ENCODE assay signal across 13 cellular contexts in genomic region chr2:237227190-237227988, GRCh38.
DNase-seq lines count a peak whose midpoint lies in the region; ATAC-seq and TF ChIP-seq lines count a peak whose summit lies in the region.
"Had no signal": no experiment of that assay in that cellular context is flagged by ENCODE, and none has a peak within 500 bp of the region (broad histone marks: within the 10 kb centered on the region; RNA-seq: fewer than 3 reads in every experiment).

No MANE protein-coding gene starts in this region.

- H3K36me3 Mint-ChIP-seq in MCF 10A (ENCODE audit: insufficient read depth, unreplicated experiment): no peaks in the 10 kb centered on the region
- H3K36me3 Mint-ChIP-seq in effector memory CD8-positive, alpha-beta T cell (ENCODE audit: insufficient read depth): no peaks in the 10 kb centered on the region

- WGBS in suprapubic skin: 58% methylated on average over 8 of the region's 8 CpGs

- no peak for TF ChIP-seq CTCF in NB4 (IDR thresholded peaks at IDR 0.05; ENCODE audit: low read depth, low read length)
- no peak for TF ChIP-seq CTCF in MCF 10A (IDR thresholded peaks at IDR 0.05; ENCODE audit: unreplicated experiment)
- no peak for TF ChIP-seq CTCF in osteoblast (IDR thresholded peaks at IDR 0.05; ENCODE audit: extremely low read depth, low read depth, low read length)
- no peak for TF ChIP-seq CTCF in suprapubic skin (IDR thresholded peaks at IDR 0.05)

- H3K9me3 ChIP-seq in osteoblast (ENCODE audit: low read depth, low read length) (no peaks in the 10 kb centered on the region), suprapubic skin (no peaks in the 10 kb centered on the region)
- H3K9me3 ChIP-seq: ovary had no signal

- no peak for ATAC-seq in effector memory CD8-positive, alpha-beta T cell (replicated peaks)
- no peak for ATAC-seq in GM21737 (IDR thresholded peaks at IDR 0.05; ENCODE audit: unreplicated experiment)

- H3K9me3 Mint-ChIP-seq in MCF 10A (ENCODE audit: unreplicated experiment): peaks cover 3% of the 10 kb centered on the region
- H3K9me3 Mint-ChIP-seq in effector memory CD8-positive, alpha-beta T cell: no peaks in the 10 kb centered on the region

- H2AFZ ChIP-seq in osteoblast (ENCODE audit: low read length): no peak overlapping the region

- H3K4me3 ChIP-seq in NB4 (ENCODE audit: low read depth, low read length) (no peak overlapping the region), osteoblast (ENCODE audit: insufficient read depth, low read length) (no peak overlapping the region), suprapubic skin (no peak overlapping the region)
- H3K4me3 ChIP-seq: ovary had no signal

- H4K20me1 ChIP-seq in osteoblast (ENCODE audit: insufficient read depth, low read length): no peaks in the 10 kb centered on the region

- H3K4me1 Mint-ChIP-seq in MCF 10A (ENCODE audit: insufficient read depth, unreplicated experiment): peaks cover 32% of the 10 kb centered on the region
- peaks cover 0 to 4% of the 10 kb centered on the region in 2 donors for H3K4me1 Mint-ChIP-seq in effector memory CD8-positive, alpha-beta T cell (ENCODE audit: low read depth in 2 of 2)

- CTCF ChIA-PET in MCF 10A (lab: Yijun Ruan, JAX): no interaction called here

- intact Hi-C loops in MCF 10A (cut with micrococcal nuclease): no loop called here

- BruUV-seq in MCF 10A (replicated peaks; lab: Mats Ljungman, UMichigan): no TSS peak

- POLR2A ChIA-PET in MCF 10A (lab: Yijun Ruan, JAX): interaction anchor here (0.6 to 1.3 kb wide), 2 partner anchors 97 to 173 kb away, joined by 3 read pairs; no protein-coding TSS in a partner anchor

- TF ChIP-seq POLR2A in NB4 (IDR thresholded peaks at IDR 0.05; ENCODE audit: extremely low read depth, insufficient read length) (no peak), suprapubic skin (IDR thresholded peaks at IDR 0.05) (no peak)

- H3K27me3 Mint-ChIP-seq in MCF 10A (ENCODE audit: insufficient read depth, unreplicated experiment): no peaks in the 10 kb centered on the region
- H3K27me3 Mint-ChIP-seq in effector memory CD8-positive, alpha-beta T cell: peaks cover 39 to 75% of the 10 kb centered on the region in 2 donors

- H3K27me3 ChIP-seq in osteoblast (ENCODE audit: insufficient read depth, low read length): no peaks in the 10 kb centered on the region
- no peaks in the 10 kb centered on the region for H3K27me3 ChIP-seq in suprapubic skin
- H3K27me3 ChIP-seq: ovary had no signal

- peak overlapping the region; percentile 50 for H3K27ac Mint-ChIP-seq in MCF 10A (ENCODE audit: low read depth, unreplicated experiment)
- no peak overlapping the region for H3K27ac Mint-ChIP-seq in effector memory CD8-positive, alpha-beta T cell

- no peak overlapping the region for H3K4me3 Mint-ChIP-seq in MCF 10A (ENCODE audit: unreplicated experiment)
- H3K4me3 Mint-ChIP-seq in effector memory CD8-positive, alpha-beta T cell: no peak overlapping the region

- H3K4me1 ChIP-seq in osteoblast (ENCODE audit: insufficient read depth, low read length) (peaks cover 45% of the 10 kb centered on the region), suprapubic skin (peaks cover 19% of the 10 kb centered on the region)

- H3K27ac ChIP-seq in osteoblast (ENCODE audit: low read depth, low read length) (peak overlapping the region; percentile 91), suprapubic skin (no peak overlapping the region)
- H3K27ac ChIP-seq: ovary had no signal

- DNase-seq in Caki2 (ENCODE audit: low read depth): peak; percentile 88
- DNase-seq in NB4 (ENCODE audit: low read depth): peak; percentile 21
- peak; percentile 85 for DNase-seq in MCF 10A (ENCODE audit: unreplicated experiment)
- DNase-seq in osteoblast (ENCODE audit: insufficient read length, low spot score, missing footprints): peak; percentile 93
- DNase-seq in effector memory CD8-positive, alpha-beta T cell: no peak
- DNase-seq in suprapubic skin (ENCODE audit: low spot score in 2 of 2): no peak
- no peak for DNase-seq in NCI-H2171 (lab: John Stamatoyannopoulos, UW)
- DNase-seq: activated gamma-delta T cell treated with Interleukin-2 at 50 U/mL for 16 hours, hypothalamus, NCI-H1092 treated with DMSO at 0.1 percent for 48 hours, ovary, SHP77 had no signal

- in situ Hi-C loops in Caki2 (cut with HindIII; ENCODE audit: low pct_unique_long_range_greater_than_20kb, low sequenced_read_pairs): no loop called here

- peak overlapping the region; percentile 53 for H3K4me2 ChIP-seq in osteoblast (ENCODE audit: insufficient read depth, low read length)

- H3K79me2 ChIP-seq in osteoblast (ENCODE audit: insufficient read depth, low read length): no peaks in the 10 kb centered on the region

- TF ChIP-seq EP300 in suprapubic skin (IDR thresholded peaks at IDR 0.05): no peak

- no peaks in the 10 kb centered on the region for H3K36me3 ChIP-seq in osteoblast (ENCODE audit: insufficient read depth, low read length)
- H3K36me3 ChIP-seq in suprapubic skin: no peaks in the 10 kb centered on the region
- H3K36me3 ChIP-seq: ovary had no signal

Comparison
In these comparisons a context has a peak if more than half of its experiments do, and no peak if none do; other contexts are left out.
1. DNase-seq: peak in Caki2 (single experiment), NB4 (single experiment), MCF 10A (single experiment) and osteoblast (single experiment); none in effector memory CD8-positive, alpha-beta T cell (0 of 3), suprapubic skin (0 of 2) and NCI-H2171 (single experiment).